In the genomic region with DNA sequence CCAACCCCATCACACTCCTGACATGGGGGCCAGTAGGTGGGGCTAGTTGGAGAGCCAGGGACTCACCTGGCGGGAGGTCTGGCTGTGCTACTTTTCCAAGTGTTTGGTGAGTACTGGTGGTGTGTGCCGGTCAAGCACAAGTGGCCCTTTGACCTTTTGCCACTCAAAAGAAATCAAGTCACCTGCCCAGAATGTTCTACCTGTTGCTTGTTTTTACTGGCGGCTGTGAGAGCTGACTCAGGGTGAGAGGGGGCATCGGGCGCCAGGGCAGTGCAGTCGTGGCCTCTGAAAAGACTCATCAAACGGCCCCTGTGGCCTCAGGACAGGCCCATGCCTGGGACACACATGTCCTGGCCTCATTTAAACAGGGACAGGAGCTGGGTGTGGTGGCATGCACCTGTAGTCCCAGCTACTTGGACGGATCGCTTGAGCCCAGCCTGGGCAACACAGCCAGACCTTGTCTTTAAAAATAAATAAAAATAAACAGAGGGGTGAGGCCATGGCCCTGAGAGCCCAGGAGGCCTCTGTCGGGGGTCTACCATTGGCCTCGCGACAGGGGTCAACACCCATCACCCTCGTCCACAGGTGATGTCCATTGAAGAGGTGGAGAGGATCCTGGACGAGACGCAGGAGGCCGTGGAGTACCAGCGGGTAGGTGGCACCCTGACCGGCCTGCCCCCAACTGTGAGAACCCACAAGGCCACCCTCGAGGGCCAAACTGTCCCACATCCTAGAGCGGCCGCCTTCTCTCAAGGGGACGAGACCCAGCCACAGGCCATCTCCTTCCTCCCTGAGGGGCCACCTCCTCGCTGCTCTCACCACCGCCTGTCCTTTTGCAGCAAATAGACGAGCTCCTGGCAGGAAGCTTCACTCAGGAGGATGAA, we compare ENCODE assay signal across 15 cellular contexts.
"Had no signal": no experiment of that assay in that cellular context is flagged by ENCODE, and none has a peak within 500 bp of the region (broad histone marks: within the 10 kb centered on the region; RNA-seq: fewer than 3 reads in every experiment).

No MANE protein-coding gene starts in this region.

- H3K4me3 ChIP-seq: cardiac muscle cell, colonic mucosa, gastroesophageal sphincter, transverse colon had no signal

- H3K9me3 ChIP-seq: colonic mucosa, gastroesophageal sphincter, neutrophil, transverse colon had no signal

- H3K27ac ChIP-seq: cardiac muscle cell, colonic mucosa, epithelial cell of prostate, gastroesophageal sphincter, neutrophil, transverse colon had no signal

- DNase-seq: activated B cell treated with CpG ODN at 0.5 μM for 24 hours; activated CD4-positive, alpha-beta T cell treated with anti-CD3 and anti-CD28 coated beads, Interleukin-2, amount 10 ng/mL, durations not matched to agents 7 days and 5 days; activated CD8-positive, alpha-beta memory T cell treated with anti-CD3 and anti-CD28 coated beads for 24 hours; activated naive CD4-positive, alpha-beta T cell treated with Interleukin-2 at 50 U/mL for 16 hours; activated naive CD8-positive, alpha-beta T cell treated with anti-CD3 and anti-CD28 coated beads, Interleukin-2, amount 50 U/mL, for 24 hours; colonic mucosa; effector CD8-positive, alpha-beta T cell; small intestine; T-helper 17 cell; transverse colon had no signal

- ATAC-seq: activated naive CD8-positive, alpha-beta T cell treated with anti-CD3 and anti-CD28 coated beads, Interleukin-2, amount 50 U/mL, for 24 hours; gastroesophageal sphincter; right cardiac atrium; T-helper 17 cell had no signal

- H3K27me3 ChIP-seq: cardiac muscle cell, colonic mucosa, gastroesophageal sphincter, transverse colon had no signal
